In the genomic region with DNA sequence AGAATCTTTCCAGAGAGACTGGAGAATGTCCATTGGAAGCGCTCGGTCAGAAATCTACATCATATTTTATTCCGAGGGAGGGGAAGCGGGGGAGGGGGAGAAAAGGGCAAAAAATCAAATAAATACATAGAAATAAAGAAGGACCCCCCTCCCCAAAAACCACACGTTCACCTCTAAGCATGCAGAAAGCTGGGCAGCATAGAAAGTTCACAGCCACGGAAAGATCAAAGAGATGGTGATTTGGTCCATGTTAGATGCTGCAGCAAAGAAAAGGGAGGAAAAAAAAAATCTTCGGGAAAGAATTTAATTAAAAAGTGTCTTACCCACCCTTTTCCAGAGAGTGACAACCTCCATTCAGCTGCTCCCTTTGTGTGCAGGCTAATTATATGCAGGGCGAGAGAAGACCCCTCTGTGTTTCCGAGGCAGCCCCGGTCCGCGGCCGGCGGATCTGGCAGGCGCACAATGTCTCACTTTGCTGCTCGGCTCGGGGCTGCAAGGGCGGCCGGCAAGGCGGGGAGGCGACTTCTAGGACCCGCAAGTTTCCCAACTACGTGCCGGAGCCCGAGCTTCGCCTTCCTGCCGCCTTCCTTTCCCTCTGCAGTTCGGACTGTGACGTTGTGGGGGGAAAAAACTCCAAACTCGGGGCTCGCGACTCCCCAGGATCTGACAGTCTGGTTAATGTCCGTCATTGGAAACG, we compare ENCODE assay signal across 10 cellular contexts. TPM values are rescaled to one million over a fixed set of nuclear protein-coding genes. Genes with fewer than 3 reads are reported as not detected.
DNase-seq lines count a peak whose midpoint lies in the region; ATAC-seq and TF ChIP-seq lines count a peak whose summit lies in the region.
"Had no signal": no experiment of that assay in that cellular context is flagged by ENCODE, and none has a peak within 500 bp of the region (broad histone marks: within the 10 kb centered on the region; RNA-seq: fewer than 3 reads in every experiment).

No MANE protein-coding gene starts in this region.

- no peak overlapping the region for H3K14ac ChIP-seq in trophoblast cell (ENCODE audit: low read length)

- WGBS in heart right ventricle, 2 donors: 0% methylated on average over 34 of the region's 34 CpGs
- WGBS in trophoblast cell (ENCODE audit: extremely low coverage, insufficient coverage, insufficient read length): no CpG with 5 or more reads among the region's 34 CpGs

- H3K4me1 Mint-ChIP-seq in stimulated activated naive CD8-positive, alpha-beta T cell treated with anti-CD3 and anti-CD28 coated beads, Interleukin-15, amount 100 ng/mL, for 72 hours: no peaks in the 10 kb centered on the region
- H3K4me1 Mint-ChIP-seq in activated CD4-positive, alpha-beta T cell treated with anti-CD3 and anti-CD28 coated beads, Interleukin-2, amount 10 ng/mL, durations not matched to agents 7 days and 5 days: no peaks in the 10 kb centered on the region

- H2BK12ac ChIP-seq in trophoblast cell (ENCODE audit: low read length): no peak overlapping the region

- H2AK5ac ChIP-seq in trophoblast cell (ENCODE audit: low read length): no peak overlapping the region

- peaks cover 58% of the 10 kb centered on the region for H3K27me3 Mint-ChIP-seq in stimulated activated naive CD8-positive, alpha-beta T cell treated with anti-CD3 and anti-CD28 coated beads, Interleukin-15, amount 100 ng/mL, for 72 hours
- H3K27me3 Mint-ChIP-seq in activated CD4-positive, alpha-beta T cell treated with anti-CD3 and anti-CD28 coated beads, Interleukin-2, amount 10 ng/mL, durations not matched to agents 7 days and 5 days: peaks cover 40% of the 10 kb centered on the region

- H3K9ac ChIP-seq in SK-N-MC (ENCODE audit: insufficient read length): peak overlapping the region; percentile 31
- H3K9ac ChIP-seq in trophoblast cell (ENCODE audit: low read length): no peak overlapping the region

- H3K9me3 Mint-ChIP-seq in stimulated activated naive CD8-positive, alpha-beta T cell treated with anti-CD3 and anti-CD28 coated beads, Interleukin-15, amount 100 ng/mL, for 72 hours: peaks cover 0 to 3% of the 10 kb centered on the region in 2 donors
- H3K9me3 Mint-ChIP-seq in activated CD4-positive, alpha-beta T cell treated with anti-CD3 and anti-CD28 coated beads, Interleukin-2, amount 10 ng/mL, durations not matched to agents 7 days and 5 days: peaks cover 2% of the 10 kb centered on the region

- H3K79me2 ChIP-seq in trophoblast cell (ENCODE audit: control insufficient read depth, insufficient read depth, low read length, poor library complexity): no peaks in the 10 kb centered on the region

- H4K91ac ChIP-seq in trophoblast cell (ENCODE audit: low read depth, low read length): no peak overlapping the region

- no peaks in the 10 kb centered on the region for H3K36me3 Mint-ChIP-seq in activated CD4-positive, alpha-beta T cell treated with anti-CD3 and anti-CD28 coated beads, Interleukin-2, amount 10 ng/mL, durations not matched to agents 7 days and 5 days (ENCODE audit: low read depth)

- peak in 2 of 8 donors; percentile 34 to 46 for ATAC-seq in heart right ventricle
- ATAC-seq in stimulated activated naive CD8-positive, alpha-beta T cell treated with anti-CD3 and anti-CD28 coated beads, Interleukin-15, amount 100 ng/mL, for 72 hours: no peak

- no peaks in the 10 kb centered on the region for H3K9me3 ChIP-seq in SK-N-MC (ENCODE audit: low read depth, low read length)
- no peaks in the 10 kb centered on the region for H3K9me3 ChIP-seq in heart right ventricle
- H3K9me3 ChIP-seq in trophoblast cell (ENCODE audit: insufficient read depth, low read depth, low read length): peaks cover 5% of the 10 kb centered on the region

- H3K27ac ChIP-seq in SK-N-MC (no peak overlapping the region), heart right ventricle (peak overlapping the region in 1 of 10 donors; percentile 3), trophoblast cell (ENCODE audit: low read depth, low read length) (no peak overlapping the region)

- intact Hi-C loops in heart right ventricle (cut with DNase I): no loop called here

- no peak overlapping the region for H3K4ac ChIP-seq in trophoblast cell (ENCODE audit: low read depth, low read length)

- H3K36me3 ChIP-seq in SK-N-MC (ENCODE audit: insufficient read depth, low read length) (no peaks in the 10 kb centered on the region), heart right ventricle (no peaks in the 10 kb centered on the region), trophoblast cell (ENCODE audit: control insufficient read depth in 1 of 2, insufficient read depth in 2 of 2, low read length in 2 of 2) (no peaks in the 10 kb centered on the region)

- no peak overlapping the region for H4K8ac ChIP-seq in trophoblast cell (ENCODE audit: low read depth, low read length)

- H3K79me1 ChIP-seq in trophoblast cell (ENCODE audit: low read length): no peaks in the 10 kb centered on the region

- H2BK5ac ChIP-seq in trophoblast cell (ENCODE audit: low read depth, low read length, poor library complexity): no peak overlapping the region

- H4K12ac ChIP-seq in trophoblast cell (ENCODE audit: low read depth, low read length): no peak overlapping the region

- H3K27ac Mint-ChIP-seq in stimulated activated naive CD8-positive, alpha-beta T cell treated with anti-CD3 and anti-CD28 coated beads, Interleukin-15, amount 100 ng/mL, for 72 hours: no peak overlapping the region
- H3K27ac Mint-ChIP-seq in activated CD4-positive, alpha-beta T cell treated with anti-CD3 and anti-CD28 coated beads, Interleukin-2, amount 10 ng/mL, durations not matched to agents 7 days and 5 days: no peak overlapping the region

- CTCF ChIA-PET in activated CD4-positive, alpha-beta T cell treated with anti-CD3 and anti-CD28 coated beads, Interleukin-2, amount 10 ng/mL, durations not matched to agents 7 days and 5 days (lab: Charles Lee): no interaction called here

- H3K23ac ChIP-seq in trophoblast cell (ENCODE audit: low read length): no peak overlapping the region

- H2AFZ ChIP-seq in trophoblast cell (ENCODE audit: insufficient read depth, low read length, poor library complexity): peak overlapping the region; percentile 35

- POLR2A ChIA-PET in activated CD4-positive, alpha-beta T cell treated with anti-CD3 and anti-CD28 coated beads, Interleukin-2, amount 10 ng/mL, durations not matched to agents 7 days and 5 days (lab: Charles Lee): no interaction called here

- H3K4me1 ChIP-seq in heart right ventricle (peaks cover 0 to 23% (median 18%) of the 10 kb centered on the region in 9 donors), trophoblast cell (ENCODE audit: control insufficient read depth in 1 of 2, insufficient read depth in 2 of 2, low read length in 2 of 2) (peaks cover 6 to 9% of the 10 kb centered on the region in 2 experiments)

- H2BK120ac ChIP-seq in trophoblast cell (ENCODE audit: insufficient read depth, low read length, poor library complexity): no peak overlapping the region

- H3K4me2 ChIP-seq in trophoblast cell (ENCODE audit: low read length): peak overlapping the region; percentile 76

- H3K18ac ChIP-seq in trophoblast cell (ENCODE audit: low read length): no peak overlapping the region

- no peak overlapping the region for H3K4me3 Mint-ChIP-seq in stimulated activated naive CD8-positive, alpha-beta T cell treated with anti-CD3 and anti-CD28 coated beads, Interleukin-15, amount 100 ng/mL, for 72 hours
- H3K4me3 Mint-ChIP-seq in activated CD4-positive, alpha-beta T cell treated with anti-CD3 and anti-CD28 coated beads, Interleukin-2, amount 10 ng/mL, durations not matched to agents 7 days and 5 days: no peak overlapping the region

- peak; percentile 29 for DNase-seq in GM03348 (ENCODE audit: low spot score)
- no peak for DNase-seq in SK-N-MC (ENCODE audit: low read depth, low spot score)
- DNase-seq in heart right ventricle: no peak
- no peak for DNase-seq in trophoblast cell
- no peak for DNase-seq in stimulated activated naive CD8-positive, alpha-beta T cell treated with anti-CD3 and anti-CD28 coated beads, Interleukin-15, amount 100 ng/mL, for 72 hours
- DNase-seq in COLO829 (ENCODE audit: low spot score): no peak
- DNase-seq in SIG-M5 treated with dmso at 0.1 percent for 504 hours (lab: John Stamatoyannopoulos, UW; ENCODE audit: unreplicated experiment): no peak
- DNase-seq in activated CD4-positive, alpha-beta T cell treated with anti-CD3 and anti-CD28 coated beads, Interleukin-2, amount 10 ng/mL, durations not matched to agents 7 days and 5 days: no peak
- DNase-seq: dermis blood vessel endothelial cell had no signal

- TF ChIP-seq CTCF in heart right ventricle (IDR thresholded peaks at IDR 0.05): no peak

- H3K4me3 ChIP-seq in SK-N-MC (peak overlapping the region; percentile 79), heart right ventricle (peak overlapping the region in 9 of 10 donors; percentile 32 to 54 (median 46)), trophoblast cell (ENCODE audit: low read depth, low read length) (peak overlapping the region; percentile 41)

- H3K27me3 ChIP-seq in heart right ventricle: peaks cover 21 to 75% (median 59%) of the 10 kb centered on the region in 7 donors
- H3K27me3 ChIP-seq in trophoblast cell (ENCODE audit: insufficient read depth, low read length): peaks cover 32% of the 10 kb centered on the region

RNA-seq across cellular contexts. Expression of a gene that starts 0.6 kb away (rescaled TPM):
- under 1 TPM in 8 of 10 donors, not detected in 2; 0.18 to 0.71 (median 0.37) TPM for total RNA-seq in heart right ventricle
- under 1 TPM; 0.38 to 0.51 TPM for polyA plus RNA-seq in heart right ventricle
- 0.25 TPM in 2 replicates for polyA plus RNA-seq in trophoblast cell (2013)
- total RNA-seq in activated CD4-positive, alpha-beta T cell treated with anti-CD3 and anti-CD28 coated beads, Interleukin-2, amount 10 ng/mL, durations not matched to agents 7 days and 5 days: not detected
- total RNA-seq: dermis blood vessel endothelial cell, OCI-LY7 had no signal
